Comparison of ENCODE assay signal across 6 cellular contexts in genomic region chr5:113552620-113553019, GRCh38.
"Had no signal": no experiment of that assay in that cellular context is flagged by ENCODE, and none has a peak within 500 bp of the region (broad histone marks: within the 10 kb centered on the region; RNA-seq: fewer than 3 reads in every experiment).

No MANE protein-coding gene starts in this region.

- H3K4me1 ChIP-seq: HAP-1 had no signal

- H3K9me3 ChIP-seq: HAP-1 had no signal

- H3K4me3 ChIP-seq: GM23248, HAP-1 had no signal

- H3K9ac ChIP-seq: GM23248 had no signal

- H2AFZ ChIP-seq: GM23248 had no signal

- DNase-seq: GM23248, GOT3, H7, IMR-90 had no signal

- H3K27ac ChIP-seq: GM23248 had no signal

- ATAC-seq: HCT116 had no signal
